22 cellular contexts compared by ENCODE assay signal in the genomic region with DNA sequence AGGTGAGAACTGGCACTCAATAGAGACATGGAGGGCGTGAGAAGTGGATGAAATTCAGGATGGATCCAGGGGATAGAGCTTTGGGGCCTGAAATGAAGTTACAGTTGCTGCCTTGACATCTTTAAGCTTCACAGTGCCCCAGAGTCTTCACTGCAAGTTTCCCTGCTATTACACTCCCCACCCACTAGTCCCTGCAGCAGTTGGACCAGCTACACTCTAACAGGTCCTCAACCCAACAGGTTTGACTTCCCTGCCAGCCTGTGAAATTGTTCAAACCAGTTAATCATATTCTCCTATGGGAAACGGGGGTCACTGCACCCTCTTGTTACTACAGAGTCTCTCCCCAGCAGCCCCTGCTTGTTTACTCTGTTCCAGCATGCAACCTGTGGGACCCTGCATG.
DNase-seq lines count a peak whose midpoint lies in the region; FAIRE-seq and TF ChIP-seq lines count a peak whose summit lies in the region.
"Had no signal": no experiment of that assay in that cellular context is flagged by ENCODE, and none has a peak within 500 bp of the region (broad histone marks: within the 10 kb centered on the region; RNA-seq: fewer than 3 reads in every experiment).

No MANE protein-coding gene starts in this region.

- H3K23ac ChIP-seq in H1 (ENCODE audit: insufficient read length), result no peak overlapping the region

- H3K4me3 Mint-ChIP-seq in type B pancreatic cell, result no peak overlapping the region
- H3K4me3 Mint-ChIP-seq: CD4-positive, alpha-beta memory T cell had no signal

- no peak for FAIRE-seq in H1 (lab: Jason Lieb, UNC)
- FAIRE-seq: GM19239, K562 had no signal

- H3K56ac ChIP-seq in H1 (replicated peaks; ENCODE audit: insufficient read length, low read depth, low read length), result no peak overlapping the region

- TF ChIP-seq EP300 in H1 (IDR thresholded peaks at IDR 0.05; ENCODE audit: borderline replicate concordance in 1 of 2, low read depth in 2 of 2, low read length in 2 of 2), result no peak

- H3K27ac ChIP-seq in H1 (ENCODE audit: low read depth, low read length), result peak overlapping the region; percentile 44; the same call in 1 of the 2 replicates
- H3K27ac ChIP-seq: 22Rv1; BLaER1 treated with 17β-estradiol and CSF1 and Interleukin-3, amounts not matched to agents 10 nM and 100 nM had no signal

- no peak overlapping the region for H3K4ac ChIP-seq in H1 (replicated peaks; ENCODE audit: insufficient read length, low read depth, low read length)

- no peak for TF ChIP-seq RAD21 in H1 (IDR thresholded peaks at IDR 0.05 in 1 of 2, conservative IDR thresholded peaks at IDR 0.05 in 1 of 2; ENCODE audit: low read depth in 2 of 2, low read length in 2 of 2)

- no peak overlapping the region for H2BK5ac ChIP-seq in H1 (ENCODE audit: low read depth, low read length)

- H3K27me3 Mint-ChIP-seq in type B pancreatic cell, result no peaks in the 10 kb centered on the region
- H3K27me3 Mint-ChIP-seq: CD4-positive, alpha-beta memory T cell had no signal

- H3K9me3 ChIP-seq in H1 (ENCODE audit: insufficient read depth in 2 of 2, low read depth in 1 of 2, low read length in 1 of 2), result no peaks in the 10 kb centered on the region; a peak in 1 of 4 replicates
- H3K9me3 ChIP-seq: BLaER1 treated with 17β-estradiol and CSF1 and Interleukin-3, amounts not matched to agents 10 nM and 100 nM; HAP-1; SK-N-SH had no signal

- H3K4me1 Mint-ChIP-seq in type B pancreatic cell (ENCODE audit: unreplicated experiment), result no peaks in the 10 kb centered on the region
- H3K4me1 Mint-ChIP-seq: CD4-positive, alpha-beta memory T cell had no signal

- H3K4me2 ChIP-seq in H1 (ENCODE audit: insufficient read depth in 1 of 2, low read depth in 2 of 2, low read length in 2 of 2), result peak overlapping the region; percentile 54 to 59
- H3K4me2 ChIP-seq: BLaER1 treated with 17β-estradiol and CSF1 and Interleukin-3, amounts not matched to agents 10 nM and 100 nM; SK-N-SH had no signal

- no peaks in the 10 kb centered on the region for H3K9me3 Mint-ChIP-seq in type B pancreatic cell

- H3K27ac Mint-ChIP-seq in type B pancreatic cell, result no peak overlapping the region
- H3K27ac Mint-ChIP-seq: CD4-positive, alpha-beta memory T cell had no signal

- no peak overlapping the region for H2AFZ ChIP-seq in H1 (ENCODE audit: low read length)

- CTCF ChIA-PET in H1 (lab: Charles Lee; ENCODE audit: partially characterized antibody), result interaction anchor here (0.9 to 1.6 kb wide), 8 partner anchors 10 to 167 kb away, joined by 3 to 7 read pairs (median 4); no protein-coding TSS in a partner anchor

- peaks cover 7% of the 10 kb centered on the region; the same call in 1 of the 2 replicates for H3K23me2 ChIP-seq in H1 (ENCODE audit: low read depth, low read length)

- no peaks in the 10 kb centered on the region for H3K36me3 Mint-ChIP-seq in type B pancreatic cell
- H3K36me3 Mint-ChIP-seq: CD4-positive, alpha-beta memory T cell had no signal

- H3K14ac ChIP-seq in H1 (ENCODE audit: insufficient read length), result no peak overlapping the region

- peak overlapping the region; percentile 53; the same call in 1 of the 2 replicates for H2BK20ac ChIP-seq in H1 (ENCODE audit: low read length)

- H4K5ac ChIP-seq in H1 (ENCODE audit: insufficient read length, low read depth, low read length), result no peak overlapping the region

- H3K36me3 ChIP-seq in H1 (ENCODE audit: control insufficient read depth in 2 of 4, insufficient read depth in 4 of 4, low read length in 3 of 4), result no peaks in the 10 kb centered on the region
- H3K36me3 ChIP-seq: BLaER1 treated with 17β-estradiol and CSF1 and Interleukin-3, amounts not matched to agents 10 nM and 100 nM; HAP-1 had no signal

- H3K27me3 ChIP-seq in H1 (replicated peaks in 1 of 4; ENCODE audit: control insufficient read depth in 3 of 4, extremely low read depth in 1 of 4, insufficient read depth in 3 of 4, low read length in 3 of 4), result peaks cover 7 to 45% (median 28%) of the 10 kb centered on the region in 4 experiments; a peak in 6 of 7 replicates
- H3K27me3 ChIP-seq: BLaER1 treated with 17β-estradiol and CSF1 and Interleukin-3, amounts not matched to agents 10 nM and 100 nM had no signal

- TF ChIP-seq CTCF in H1 (IDR thresholded peaks at IDR 0.05; ENCODE audit: control extremely low read depth in 1 of 3, insufficient read depth in 1 of 3, low read depth in 1 of 3, low read length in 3 of 3) (peak in 1 of 3 experiments; percentile 31; a peak in 1 of 4 replicates), type B pancreatic cell (conservative IDR thresholded peaks at IDR 0.05) (peak; percentile 15)

- POLR2A ChIA-PET in H1 (lab: Charles Lee; ENCODE audit: partially characterized antibody), result interaction anchor here (0.7 kb wide), 1 partner anchor 1306 kb away, joined by 3 read pairs; no protein-coding TSS in a partner anchor

- peak overlapping the region in 1 of 4 experiments; percentile 0; a peak in 1 of 7 replicates for H3K9ac ChIP-seq in H1 (replicated peaks in 1 of 4; ENCODE audit: extremely low read depth in 1 of 4, low read depth in 3 of 4, low read length in 3 of 4)
- H3K9ac ChIP-seq: BLaER1 treated with 17β-estradiol and CSF1 and Interleukin-3, amounts not matched to agents 10 nM and 100 nM; SK-N-SH had no signal

- H2AK5ac ChIP-seq in H1 (ENCODE audit: low read depth, low read length), result peak overlapping the region; percentile 0; the same call in 1 of the 2 replicates

- H2BK12ac ChIP-seq in H1 (ENCODE audit: low read depth, low read length), result peak overlapping the region; percentile 75; the same call in 1 of the 2 replicates

- H3K4me3 ChIP-seq in H1 (ENCODE audit: extremely low read depth in 1 of 4, insufficient read depth in 2 of 4, low read depth in 3 of 4, low read length in 4 of 4), result peak overlapping the region in 2 of 4 experiments; percentile 10 to 40; a peak in 3 of 8 replicates
- H3K4me3 ChIP-seq: BLaER1 treated with 17β-estradiol and CSF1 and Interleukin-3, amounts not matched to agents 10 nM and 100 nM; HAP-1; K562 had no signal

- H4K8ac ChIP-seq in H1 (ENCODE audit: extremely low read depth, insufficient read depth, low read length), result no peak overlapping the region

- peak overlapping the region; percentile 80 for H4K91ac ChIP-seq in H1 (replicated peaks; ENCODE audit: insufficient read length, low read length)

- peaks cover 5 to 15% (median 10%) of the 10 kb centered on the region in 4 experiments for H3K4me1 ChIP-seq in H1 (replicated peaks in 1 of 4; ENCODE audit: control insufficient read depth in 3 of 4, insufficient read depth in 4 of 4, low read length in 3 of 4)
- H3K4me1 ChIP-seq: BLaER1 treated with 17β-estradiol and CSF1 and Interleukin-3, amounts not matched to agents 10 nM and 100 nM had no signal

- H3K79me1 ChIP-seq in H1 (ENCODE audit: low read depth, low read length), result no peaks in the 10 kb centered on the region

- H3K18ac ChIP-seq in H1 (ENCODE audit: extremely low read depth, low read length), result peak overlapping the region; percentile 80; the same call in 1 of the 2 replicates

- DNase-seq in DMS53 (lab: John Stamatoyannopoulos, UW) (peak; percentile 7), DMS53 treated with DMSO at 0.1 percent for 48 hours (lab: John Stamatoyannopoulos, UW; ENCODE audit: unreplicated experiment) (no peak), H1 (ENCODE audit: low read depth in 1 of 2, low spot score in 2 of 2) (peak in 1 of 2 experiments; percentile 46), iPS-NIHi7 (ENCODE audit: extremely low spot score) (peak; percentile 22), type B pancreatic cell (ENCODE audit: extremely low spot score, unreplicated experiment) (no peak), NOMO-1 (lab: John Stamatoyannopoulos, UW; ENCODE audit: unreplicated experiment in 2 of 2) (no peak), T-helper 9 cell (no peak), COR-L47 (lab: John Stamatoyannopoulos, UW) (no peak)
- DNase-seq: ACHN; CD4-positive, alpha-beta memory T cell; GF-D8; MM.1S; NCI-H1092; NCI-H1436; NCI-H1930; SIG-M5; SK-N-SH had no signal

- peak overlapping the region; percentile 85 for H2BK120ac ChIP-seq in H1 (replicated peaks; ENCODE audit: low read depth, low read length)

- no peaks in the 10 kb centered on the region for H4K20me1 ChIP-seq in H1 (replicated peaks in 1 of 2; ENCODE audit: control insufficient read depth in 1 of 2, insufficient read depth in 2 of 2, low read length in 2 of 2)
- H4K20me1 ChIP-seq: BLaER1 treated with 17β-estradiol and CSF1 and Interleukin-3, amounts not matched to agents 10 nM and 100 nM had no signal

- 62% methylated on average over 2 of the region's 2 CpGs; no CpG with 5 or more reads in 1 of the 2 experiments for WGBS in H1 (ENCODE audit: extremely low coverage in 1 of 2, insufficient coverage in 1 of 2, insufficient read length in 1 of 2, insufficient replicate concordance in 2 of 2, low coverage in 1 of 2, low lambda C conversion rate in 2 of 2, missing lambda C conversion rate in 1 of 2), 2 experiments

- H2BK15ac ChIP-seq in H1 (ENCODE audit: low read length), result no peak overlapping the region

- H3K79me2 ChIP-seq in H1 (ENCODE audit: control insufficient read depth in 1 of 2, insufficient read depth in 2 of 2, low read length in 2 of 2), result no peaks in the 10 kb centered on the region

- TF ChIP-seq POLR2A in H1 (IDR thresholded peaks at IDR 0.05; ENCODE audit: control extremely low read depth in 1 of 2, low read depth in 2 of 2, low read length in 2 of 2), result no peak

TF ChIP-seq in H1, 55 proteins besides CTCF, POLR2A, EP300 and RAD21:
- TF ChIP-seq HDAC2 (IDR thresholded peaks at IDR 0.05; ENCODE audit: borderline replicate concordance in 1 of 2, low read depth in 2 of 2, low read length in 2 of 2), result no peak
- TF ChIP-seq, protein P1, sequence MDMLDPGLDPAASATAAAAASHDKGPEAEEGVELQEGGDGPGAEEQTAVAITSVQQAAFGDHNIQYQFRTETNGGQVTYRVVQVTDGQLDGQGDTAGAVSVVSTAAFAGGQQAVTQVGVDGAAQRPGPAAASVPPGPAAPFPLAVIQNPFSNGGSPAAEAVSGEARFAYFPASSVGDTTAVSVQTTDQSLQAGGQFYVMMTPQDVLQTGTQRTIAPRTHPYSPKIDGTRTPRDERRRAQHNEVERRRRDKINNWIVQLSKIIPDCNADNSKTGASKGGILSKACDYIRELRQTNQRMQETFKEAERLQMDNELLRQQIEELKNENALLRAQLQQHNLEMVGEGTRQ (IDR thresholded peaks at IDR 0.05; ENCODE audit: low read length), result no peak
- TF ChIP-seq CREB1 (IDR thresholded peaks at IDR 0.05), result 0 out of 2 replicates have a peak, but pooled peaks have one; percentile 19

Comparison
In these comparisons a context has a peak if more than half of its experiments do, and no peak if none do; other contexts are left out.
1. DNase-seq: peak in DMS53 (single experiment) and iPS-NIHi7 (single experiment); none in DMS53 treated with DMSO at 0.1 percent for 48 hours (single experiment), type B pancreatic cell (single experiment), NOMO-1 (0 of 2), T-helper 9 cell (single experiment) and COR-L47 (single experiment).